In genomic region chr2:238571626-238572372, GRCh38 we compare ENCODE assay signal across 23 cellular contexts.
"Had no signal": no experiment of that assay in that cellular context is flagged by ENCODE, and none has a peak within 500 bp of the region (broad histone marks: within the 10 kb centered on the region; RNA-seq: fewer than 3 reads in every experiment).

No MANE protein-coding gene starts in this region.

- H3K4me1 Mint-ChIP-seq: activated naive CD8-positive, alpha-beta T cell treated with anti-CD3 and anti-CD28 coated beads, Interleukin-2, amount 50 U/mL, for 24 hours; stimulated activated naive B cell treated with anti-CD40 and anti-IgM and Interleukin-4, amounts not matched to agents 10 μg/mL and 1 μg/mL and 100 μg/mL, for 72 hours; T-helper 17 cell had no signal

- H3K27ac ChIP-seq: body of pancreas, heart right ventricle, testis had no signal

- H3K36me3 ChIP-seq: heart right ventricle had no signal

- H3K4me1 ChIP-seq: body of pancreas, testis had no signal

- H3K36me3 Mint-ChIP-seq: stimulated activated naive B cell treated with anti-CD40 and anti-IgM and Interleukin-4, amounts not matched to agents 10 μg/mL and 1 μg/mL and 100 μg/mL, for 72 hours had no signal

- H3K9me3 Mint-ChIP-seq: activated naive CD8-positive, alpha-beta T cell treated with anti-CD3 and anti-CD28 coated beads, Interleukin-2, amount 50 U/mL, for 24 hours; stimulated activated naive B cell treated with anti-CD40 and anti-IgM and Interleukin-4, amounts not matched to agents 10 μg/mL and 1 μg/mL and 100 μg/mL, for 72 hours had no signal

- H3K9me3 ChIP-seq: testis had no signal

- H3K4me3 ChIP-seq: body of pancreas, heart right ventricle, testis had no signal

- H3K27me3 ChIP-seq: body of pancreas, testis had no signal

- DNase-seq: activated CD4-positive, alpha-beta T cell treated with anti-CD3 and anti-CD28 coated beads for 4 hours; activated CD4-positive, alpha-beta T cell treated with anti-CD3 and anti-CD28 coated beads, Interleukin-2, amount 50 U/mL, for 48 hours; activated CD4-positive, CD25-positive, alpha-beta regulatory T cell; activated CD8-positive, alpha-beta memory T cell treated with anti-CD3 and anti-CD28 coated beads, Interleukin-2, amount 50 U/mL, for 48 hours; activated effector memory CD4-positive, alpha-beta T cell treated with Interleukin-2 at 50 U/mL for 16 hours; activated naive CD4-positive, alpha-beta T cell treated with anti-CD3 and anti-CD28 coated beads, Interleukin-2, amount 50 U/mL, for 16 hours; activated naive CD8-positive, alpha-beta T cell treated with anti-CD3 and anti-CD28 coated beads, Interleukin-2, amount 50 U/mL, for 24 hours; activated T-cell treated with anti-CD3 and anti-CD28 coated beads, Interleukin-2, amount 50 U/mL, for 48 hours; body of pancreas; caudate nucleus; dermis blood vessel endothelial cell; effector CD8-positive, alpha-beta T cell; erythroblast; heart right ventricle; occipital lobe; retina; stimulated activated CD4-positive, alpha-beta T cell treated with anti-CD3 and anti-CD28 coated beads, Interleukin-2, amount 100 ng/mL, for 48 hours; stimulated activated CD8-positive, alpha-beta memory T cell treated with anti-CD3 and anti-CD28 coated beads, Interleukin-4, amount 100 ng/mL, for 48 hours; stimulated activated naive B cell treated with anti-CD40 and anti-IgM and Interleukin-4, amounts not matched to agents 10 μg/mL and 1 μg/mL and 100 μg/mL, for 72 hours; SW 1271; T-helper 17 cell; testis; trophoblast cell had no signal

- H3K27ac Mint-ChIP-seq: activated naive CD8-positive, alpha-beta T cell treated with anti-CD3 and anti-CD28 coated beads, Interleukin-2, amount 50 U/mL, for 24 hours; stimulated activated naive B cell treated with anti-CD40 and anti-IgM and Interleukin-4, amounts not matched to agents 10 μg/mL and 1 μg/mL and 100 μg/mL, for 72 hours; T-helper 17 cell had no signal

- H3K4me3 Mint-ChIP-seq: activated naive CD8-positive, alpha-beta T cell treated with anti-CD3 and anti-CD28 coated beads, Interleukin-2, amount 50 U/mL, for 24 hours; stimulated activated naive B cell treated with anti-CD40 and anti-IgM and Interleukin-4, amounts not matched to agents 10 μg/mL and 1 μg/mL and 100 μg/mL, for 72 hours; T-helper 17 cell had no signal

- ATAC-seq: activated naive CD8-positive, alpha-beta T cell treated with anti-CD3 and anti-CD28 coated beads, Interleukin-2, amount 50 U/mL, for 24 hours; body of pancreas; heart right ventricle; stimulated activated naive B cell treated with anti-CD40 and anti-IgM and Interleukin-4, amounts not matched to agents 10 μg/mL and 1 μg/mL and 100 μg/mL, for 72 hours; T-helper 17 cell had no signal
